16 cellular contexts compared by ENCODE assay signal in the genomic region with DNA sequence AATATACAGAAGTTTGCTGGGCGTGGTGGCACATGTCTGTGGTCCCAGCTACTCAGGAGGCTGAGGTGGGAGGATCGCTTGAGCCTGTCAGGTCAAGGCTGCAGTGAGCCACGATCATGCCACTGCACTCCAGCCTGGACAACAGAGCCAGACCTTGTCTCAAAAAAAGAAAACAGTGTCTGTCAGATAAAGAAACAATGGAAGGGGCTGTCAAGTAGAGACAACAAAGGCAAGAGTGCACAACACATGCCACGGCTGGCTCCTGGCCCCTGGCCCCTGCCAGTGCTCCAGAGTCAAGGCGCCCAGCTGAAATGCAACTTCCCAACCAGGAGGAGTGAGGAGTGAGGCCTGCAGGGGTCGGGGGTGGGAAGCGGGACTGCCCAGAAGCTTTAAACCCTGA. TPM values are rescaled to one million over a fixed set of nuclear protein-coding genes. Genes with fewer than 3 reads are reported as not detected.
A peak's percentile ranks its signal among the peaks of the same experiment; 100 is the strongest.
DNase-seq lines count a peak whose midpoint lies in the region; ATAC-seq and TF ChIP-seq lines count a peak whose summit lies in the region.
"Had no signal": no experiment of that assay in that cellular context is flagged by ENCODE, and none has a peak within 500 bp of the region (broad histone marks: within the 10 kb centered on the region; RNA-seq: fewer than 3 reads in every experiment).

No MANE protein-coding gene starts in this region.

- intact Hi-C loops in OCI-LY7 (cut with micrococcal nuclease; ENCODE audit: unreplicated experiment) (no loop called here), sigmoid colon (cut with DNase I) (no loop called here), mucosa of descending colon (cut with DNase I, micrococcal nuclease) (no loop called here)

- H3K4me1 Mint-ChIP-seq in GM23338: peaks cover 4% of the 10 kb centered on the region; the same call in 2 of the 3 replicates
- H3K4me1 Mint-ChIP-seq in stimulated activated effector memory CD8-positive, alpha-beta T cell treated with anti-CD3 and anti-CD28 coated beads, Interleukin-12 subunit alpha, Interleukin-12 subunit beta, amount 100 ng/mL, for 72 hours: no peaks in the 10 kb centered on the region

- H3K4me1 ChIP-seq in GM23338 (ENCODE audit: insufficient read depth) (no peaks in the 10 kb centered on the region), OCI-LY7 (ENCODE audit: insufficient read depth, low read length, poor library complexity, severe bottlenecking) (peaks cover 25% of the 10 kb centered on the region), sigmoid colon (no peaks in the 10 kb centered on the region), mucosa of descending colon (ENCODE audit: low read depth) (no peaks in the 10 kb centered on the region)

- H2AFZ ChIP-seq in GM23338: no peak overlapping the region
- no peak overlapping the region for H2AFZ ChIP-seq in OCI-LY7 (ENCODE audit: low read length)

- H3K27ac Mint-ChIP-seq in GM23338: no peak overlapping the region
- no peak overlapping the region for H3K27ac Mint-ChIP-seq in stimulated activated effector memory CD8-positive, alpha-beta T cell treated with anti-CD3 and anti-CD28 coated beads, Interleukin-12 subunit alpha, Interleukin-12 subunit beta, amount 100 ng/mL, for 72 hours
- H3K27ac Mint-ChIP-seq: B cell, HFFc6 had no signal

- H3K27ac ChIP-seq in GM23338 (ENCODE audit: low read depth) (0 out of 2 replicates have a peak overlapping the region, but pooled peaks have one; percentile 50), OCI-LY7 (ENCODE audit: low read depth, low read length, poor library complexity, severe bottlenecking) (peak overlapping the region; percentile 33), sigmoid colon (no peak overlapping the region)
- H3K27ac ChIP-seq: HL-60 had no signal

- ATAC-seq in GM23338 (no peak), mucosa of descending colon (no peak)
- no peak for ATAC-seq in stimulated activated effector memory CD8-positive, alpha-beta T cell treated with anti-CD3 and anti-CD28 coated beads, Interleukin-12 subunit alpha, Interleukin-12 subunit beta, amount 100 ng/mL, for 72 hours

- no TSS peak for BruUV-seq in OCI-LY7 (replicated peaks; lab: Mats Ljungman, UMichigan)

- H3K36me3 ChIP-seq in GM23338 (ENCODE audit: insufficient read depth) (no peaks in the 10 kb centered on the region), OCI-LY7 (ENCODE audit: insufficient read depth, low read length) (peaks cover 64% of the 10 kb centered on the region), sigmoid colon (peaks cover 0 to 21% (median 0%) of the 10 kb centered on the region in 4 donors), mucosa of descending colon (ENCODE audit: low read depth) (no peaks in the 10 kb centered on the region)

- TF ChIP-seq CTCF in GM23338 (conservative IDR thresholded peaks at IDR 0.05; ENCODE audit: low read depth in 2 of 2): no peak
- no peak for TF ChIP-seq CTCF in OCI-LY7 (conservative IDR thresholded peaks at IDR 0.05; ENCODE audit: low read length)
- no peak for TF ChIP-seq CTCF in sigmoid colon (IDR thresholded peaks at IDR 0.05)
- no peak for TF ChIP-seq CTCF in mucosa of descending colon (IDR thresholded peaks at IDR 0.05)

- H4K20me1 ChIP-seq in GM23338 (replicated peaks; ENCODE audit: insufficient read depth): 0 out of 2 replicates have a peak, but pooled peaks cover 2% of the 10 kb centered on the region
- no peaks in the 10 kb centered on the region for H4K20me1 ChIP-seq in OCI-LY7 (ENCODE audit: insufficient read depth, low read length)

- POLR2A ChIA-PET in OCI-LY7 (lab: Charles Lee): interaction anchor here (0.7 kb wide), 1 partner anchor 9 kb away, joined by 3 read pairs; no protein-coding TSS in a partner anchor

- no peak for TF ChIP-seq POLR2A in sigmoid colon (IDR thresholded peaks at IDR 0.05)

- no peaks in the 10 kb centered on the region; the same call in 1 of the 2 replicates for H3F3A ChIP-seq in GM23338 (replicated peaks; ENCODE audit: low read depth)

- H3K9me3 Mint-ChIP-seq in GM23338: peaks cover 6% of the 10 kb centered on the region
- H3K9me3 Mint-ChIP-seq in stimulated activated effector memory CD8-positive, alpha-beta T cell treated with anti-CD3 and anti-CD28 coated beads, Interleukin-12 subunit alpha, Interleukin-12 subunit beta, amount 100 ng/mL, for 72 hours: no peaks in the 10 kb centered on the region
- H3K9me3 Mint-ChIP-seq: HFFc6 had no signal

- H3K36me3 Mint-ChIP-seq in GM23338 (ENCODE audit: low read depth): peaks cover 29% of the 10 kb centered on the region
- peaks cover 43% of the 10 kb centered on the region for H3K36me3 Mint-ChIP-seq in stimulated activated effector memory CD8-positive, alpha-beta T cell treated with anti-CD3 and anti-CD28 coated beads, Interleukin-12 subunit alpha, Interleukin-12 subunit beta, amount 100 ng/mL, for 72 hours

- no peaks in the 10 kb centered on the region for H3K9me3 ChIP-seq in OCI-LY7 (ENCODE audit: low read length)
- H3K9me3 ChIP-seq in sigmoid colon: no peaks in the 10 kb centered on the region
- H3K9me3 ChIP-seq in mucosa of descending colon: peaks cover 2% of the 10 kb centered on the region

- no peak overlapping the region for H3K4me3 Mint-ChIP-seq in GM23338
- no peak overlapping the region for H3K4me3 Mint-ChIP-seq in stimulated activated effector memory CD8-positive, alpha-beta T cell treated with anti-CD3 and anti-CD28 coated beads, Interleukin-12 subunit alpha, Interleukin-12 subunit beta, amount 100 ng/mL, for 72 hours
- H3K4me3 Mint-ChIP-seq: B cell, HFFc6 had no signal

- no peak for TF ChIP-seq EP300 in sigmoid colon (IDR thresholded peaks at IDR 0.05)

- H3K4me3 ChIP-seq in GM23338 (no peak overlapping the region), OCI-LY7 (ENCODE audit: low read depth, low read length, poor library complexity, severe bottlenecking) (no peak overlapping the region), sigmoid colon (no peak overlapping the region), mucosa of descending colon (no peak overlapping the region)

- WGBS in sigmoid colon, 2 donors: 90 to 91% methylated on average over 7 of the region's 7 CpGs

- CTCF ChIA-PET in OCI-LY7 (lab: Charles Lee; ENCODE audit: unreplicated experiment): no interaction called here

- H3K27me3 ChIP-seq in GM23338 (ENCODE audit: insufficient read depth) (no peaks in the 10 kb centered on the region), sigmoid colon (no peaks in the 10 kb centered on the region)

- no peak overlapping the region for H3K4me2 ChIP-seq in GM23338
- no peak overlapping the region for H3K4me2 ChIP-seq in OCI-LY7 (ENCODE audit: low read length)

- H3K27me3 Mint-ChIP-seq in GM23338 (ENCODE audit: insufficient read depth, low read depth, poor library complexity): peaks cover 16% of the 10 kb centered on the region
- H3K27me3 Mint-ChIP-seq: B cell; CD4-positive, alpha-beta memory T cell had no signal

- DNase-seq in GM23338 (ENCODE audit: low spot score) (no peak), OCI-LY7 (ENCODE audit: low spot score) (no peak), medulla oblongata (ENCODE audit: extremely low spot score) (peak; percentile 9), sigmoid colon (peak; percentile 32), NCI-H2196 treated with DMSO at 0.1 percent for 48 hours (lab: John Stamatoyannopoulos, UW; ENCODE audit: unreplicated experiment) (no peak), nucleus accumbens (lab: John Stamatoyannopoulos, UW) (no peak), mucosa of descending colon (no peak)
- DNase-seq in stimulated activated effector memory CD8-positive, alpha-beta T cell treated with anti-CD3 and anti-CD28 coated beads, Interleukin-12 subunit alpha, Interleukin-12 subunit beta, amount 100 ng/mL, for 72 hours (ENCODE audit: low spot score in 2 of 2): no peak
- DNase-seq: CD4-positive, alpha-beta memory T cell; DMS153; DMS79 treated with DMSO at 0.1 percent for 48 hours; EL; HCEC 1CT; HFFc6 had no signal

- H3K79me2 ChIP-seq in GM23338 (replicated peaks; ENCODE audit: insufficient read depth) (no peaks in the 10 kb centered on the region), OCI-LY7 (ENCODE audit: insufficient read depth, low read depth, low read length) (no peaks in the 10 kb centered on the region)

- H3K9me2 ChIP-seq in GM23338 (ENCODE audit: insufficient read depth) (no peaks in the 10 kb centered on the region), OCI-LY7 (ENCODE audit: insufficient read depth, low read length) (no peaks in the 10 kb centered on the region)

TF ChIP-seq in GM23338, 12 proteins besides CTCF, POLR2A, EP300 and RAD21 (continues in another document):
- TF ChIP-seq POLR2AphosphoS5 (IDR thresholded peaks at IDR 0.05; ENCODE audit: low read depth) (no peak), EZH2 (IDR thresholded peaks at IDR 0.05; ENCODE audit: low read depth, unreplicated experiment) (no peak)

RNA-seq across cellular contexts. Expression of a gene that starts 32.6 kb away (rescaled TPM):
- 8.2 and 10.6 TPM in 2 replicates for total RNA-seq in GM23338 (2014; rRNA removed; shearing (Covaris generic))
- polyA plus RNA-seq in GM23338 (2016; fragmentation: Nextera tagmentation; extraction: Ambion mirVana) (3.0 and 3.1 TPM in 2 replicates), sigmoid colon (1 to 10 TPM; 1.2 to 5.7 (median 3.0) TPM)
- total RNA-seq in OCI-LY7 (2014; rRNA removed; shearing (Covaris generic)): 19.7 and 30.5 TPM in 2 replicates
- total RNA-seq in OCI-LY7 (2022) (30.2 and 31.7 TPM in 2 replicates), sigmoid colon (1 to 10 TPM; 3.5 to 6.9 (median 5.2) TPM), mucosa of descending colon (10 to 100 TPM in 1 of 3 donors, 1 to 10 TPM in 2; 7.4 to 10.3 (median 8.3) TPM)

Comparison
In these comparisons a context has a peak if more than half of its experiments do, and no peak if none do; other contexts are left out.
1. DNase-seq: peak in medulla oblongata (single experiment) and sigmoid colon (single experiment); none in GM23338 (single experiment), OCI-LY7 (single experiment), stimulated activated effector memory CD8-positive, alpha-beta T cell treated with anti-CD3 and anti-CD28 coated beads, Interleukin-12 subunit alpha, Interleukin-12 subunit beta, amount 100 ng/mL, for 72 hours (0 of 2), NCI-H2196 treated with DMSO at 0.1 percent for 48 hours (single experiment), nucleus accumbens (0 of 56) and mucosa of descending colon (0 of 3).
2. H3K27ac ChIP-seq: peak in GM23338 (single experiment) and OCI-LY7 (single experiment); none in sigmoid colon (0 of 4).